In the genomic region with DNA sequence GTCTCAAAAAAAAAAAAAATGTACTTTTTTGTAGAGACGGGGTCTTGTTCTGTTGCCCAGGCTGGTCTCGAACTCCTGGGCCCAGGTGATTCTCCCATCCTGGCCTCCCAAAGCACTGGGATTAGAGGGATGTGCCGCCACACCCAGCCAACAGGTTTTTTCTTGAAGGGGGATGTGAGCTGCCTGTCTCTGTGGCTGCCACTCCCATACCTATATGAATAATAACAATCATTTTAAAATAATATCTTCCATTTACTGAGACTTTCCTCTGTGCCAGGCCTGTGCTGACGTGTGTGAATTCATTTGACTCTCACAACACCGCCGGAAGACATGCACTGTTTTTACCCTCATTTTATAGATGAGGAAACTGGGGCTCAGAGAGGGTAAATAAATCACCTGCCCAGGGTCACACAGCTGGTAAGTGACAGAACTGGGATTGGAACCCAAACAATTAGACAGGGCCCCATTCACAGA, we compare ENCODE assay signal across 1 cellular context.
TF ChIP-seq lines count a peak whose summit lies in the region.

No MANE protein-coding gene starts in this region.

TF ChIP-seq in WTC11, 78 proteins besides CTCF, POLR2A, EP300 and RAD21 (continued from another document):
- TF ChIP-seq, protein P1, sequence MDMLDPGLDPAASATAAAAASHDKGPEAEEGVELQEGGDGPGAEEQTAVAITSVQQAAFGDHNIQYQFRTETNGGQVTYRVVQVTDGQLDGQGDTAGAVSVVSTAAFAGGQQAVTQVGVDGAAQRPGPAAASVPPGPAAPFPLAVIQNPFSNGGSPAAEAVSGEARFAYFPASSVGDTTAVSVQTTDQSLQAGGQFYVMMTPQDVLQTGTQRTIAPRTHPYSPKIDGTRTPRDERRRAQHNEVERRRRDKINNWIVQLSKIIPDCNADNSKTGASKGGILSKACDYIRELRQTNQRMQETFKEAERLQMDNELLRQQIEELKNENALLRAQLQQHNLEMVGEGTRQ (CRISPR knock-in tag; IDR thresholded peaks at IDR 0.05) = no peak
- TF ChIP-seq, protein P2, sequence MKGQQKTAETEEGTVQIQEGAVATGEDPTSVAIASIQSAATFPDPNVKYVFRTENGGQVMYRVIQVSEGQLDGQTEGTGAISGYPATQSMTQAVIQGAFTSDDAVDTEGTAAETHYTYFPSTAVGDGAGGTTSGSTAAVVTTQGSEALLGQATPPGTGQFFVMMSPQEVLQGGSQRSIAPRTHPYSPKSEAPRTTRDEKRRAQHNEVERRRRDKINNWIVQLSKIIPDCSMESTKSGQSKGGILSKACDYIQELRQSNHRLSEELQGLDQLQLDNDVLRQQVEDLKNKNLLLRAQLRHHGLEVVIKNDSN (CRISPR knock-in tag; IDR thresholded peaks at IDR 0.05) = no peak
- TF ChIP-seq TP53 (CRISPR knock-in tag; IDR thresholded peaks at IDR 0.05) (no peak), ZNF121 (CRISPR knock-in tag; IDR thresholded peaks at IDR 0.05) (no peak), HMGA2 (CRISPR knock-in tag; IDR thresholded peaks at IDR 0.05) (no peak)
